ENCODE assay signal across 12 cellular contexts in genomic region chr9:109399258-109399767, GRCh38.
DNase-seq lines count a peak whose midpoint lies in the region; ATAC-seq and TF ChIP-seq lines count a peak whose summit lies in the region.
"Had no signal": no experiment of that assay in that cellular context is flagged by ENCODE, and none has a peak within 500 bp of the region (broad histone marks: within the 10 kb centered on the region; RNA-seq: fewer than 3 reads in every experiment).

No MANE protein-coding gene starts in this region.

- H3K9me3 ChIP-seq in WERI-Rb-1 (ENCODE audit: severe bottlenecking): no peaks in the 10 kb centered on the region

- no peak for TF ChIP-seq CTCF in WERI-Rb-1 (IDR thresholded peaks at IDR 0.05; ENCODE audit: low read depth, low read length)

- H3K27ac ChIP-seq in WERI-Rb-1: no peak overlapping the region
- H3K27ac ChIP-seq: HL-60, parathyroid adenoma had no signal

- no peaks in the 10 kb centered on the region for H3K27me3 ChIP-seq in WERI-Rb-1 (ENCODE audit: insufficient read depth, low read depth, severe bottlenecking)

- no peak overlapping the region for H3K4me3 ChIP-seq in WERI-Rb-1 (ENCODE audit: low read depth, low read length)

- H3K36me3 ChIP-seq in WERI-Rb-1: no peaks in the 10 kb centered on the region

- DNase-seq in NCI-H2171 (lab: John Stamatoyannopoulos, UW): peak; percentile 72
- no peak for DNase-seq in dedifferentiated amniotic fluid mesenchymal stem cell (ENCODE audit: extremely low spot score)
- no peak for DNase-seq in WERI-Rb-1
- DNase-seq in activated T-cell treated with anti-CD3 and anti-CD28 coated beads for 4 hours: no peak
- no peak for DNase-seq in stimulated activated CD4-positive, alpha-beta T cell treated with anti-CD3 and anti-CD28 coated beads, Interleukin-4, amount 100 ng/mL, for 1 hour
- DNase-seq: left colon, NCI-H146 had no signal

- ATAC-seq in GM18520 (IDR thresholded peaks at IDR 0.05; ENCODE audit: unreplicated experiment): peak; percentile 95
- ATAC-seq in GM19467 (IDR thresholded peaks at IDR 0.05; ENCODE audit: unreplicated experiment): peak; percentile 76
- ATAC-seq in HG02981 (IDR thresholded peaks at IDR 0.05; ENCODE audit: unreplicated experiment): peak; percentile 82
- ATAC-seq: left colon had no signal
